Comparison of ENCODE assay signal across 8 cellular contexts in genomic region chr17:60390223-60390622, GRCh38. TPM values are rescaled to one million over a fixed set of nuclear protein-coding genes. Genes with fewer than 3 reads are reported as not detected.
DNase-seq lines count a peak whose midpoint lies in the region; ATAC-seq and TF ChIP-seq lines count a peak whose summit lies in the region.

No MANE protein-coding gene starts in this region.

- no peaks in the 10 kb centered on the region for H3K9me3 Mint-ChIP-seq in chondrocyte (ENCODE audit: low read depth)
- H3K9me3 Mint-ChIP-seq in naive thymus-derived CD4-positive, alpha-beta T cell, result peaks cover 0 to 1% (median 0%) of the 10 kb centered on the region in 11 donors

- peak overlapping the region; percentile 99; the same call in 1 of the 2 replicates for H3K27ac ChIP-seq in DND-41 (ENCODE audit: low read length)
- peak overlapping the region; percentile 92 for H3K27ac ChIP-seq in naive thymus-derived CD4-positive, alpha-beta T cell (ENCODE audit: low read depth, low read length)

- H3K27me3 Mint-ChIP-seq in chondrocyte (ENCODE audit: low read depth), result no peaks in the 10 kb centered on the region
- no peaks in the 10 kb centered on the region for H3K27me3 Mint-ChIP-seq in naive thymus-derived CD4-positive, alpha-beta T cell

- no peaks in the 10 kb centered on the region; the same call in 1 of the 2 replicates for H3K36me3 ChIP-seq in DND-41 (ENCODE audit: insufficient read depth, low read length)
- H3K36me3 ChIP-seq in naive thymus-derived CD4-positive, alpha-beta T cell (ENCODE audit: control insufficient read depth in 2 of 3, insufficient read depth in 3 of 3, low read length in 3 of 3), result peaks cover 0 to 6% (median 0%) of the 10 kb centered on the region in 3 experiments

- H4K20me1 ChIP-seq in DND-41 (ENCODE audit: insufficient read depth, low read length), result peaks cover 10% of the 10 kb centered on the region; the same call in 1 of the 2 replicates

- TF ChIP-seq CTCF in DND-41 (IDR thresholded peaks at IDR 0.05; ENCODE audit: borderline replicate concordance, extremely low read depth, low read length, poor library complexity, severe bottlenecking), result no peak
- TF ChIP-seq CTCF in chondrocyte (IDR thresholded peaks at IDR 0.05), result no peak

- H3K9ac ChIP-seq in DND-41 (ENCODE audit: low read depth, low read length), result peak overlapping the region; percentile 94

- intact Hi-C loops in naive thymus-derived CD4-positive, alpha-beta T cell (cut with micrococcal nuclease), result loop anchor here (2.0 to 10.0 kb wide), 5 partner anchors 35 to 1875 kb away; partner anchors contain the start of genes CLTC (in 1 of the 2), DHX40 (in 1 of the 2), MTMR4 (in 1 of the 2) and RNFT1 (in 1 of the 2)

- H2AFZ ChIP-seq in DND-41 (ENCODE audit: low read depth, low read length), result no peak overlapping the region

- H3K4me1 Mint-ChIP-seq in chondrocyte (ENCODE audit: low read depth), result peaks cover 54% of the 10 kb centered on the region
- H3K4me1 Mint-ChIP-seq in naive thymus-derived CD4-positive, alpha-beta T cell, result peaks cover 44 to 58% (median 52%) of the 10 kb centered on the region in 7 donors

- peak overlapping the region; percentile 85 for H3K4me3 Mint-ChIP-seq in chondrocyte (ENCODE audit: unreplicated experiment)
- H3K4me3 Mint-ChIP-seq in naive thymus-derived CD4-positive, alpha-beta T cell, result peak overlapping the region; percentile 44 to 99 (median 96)

- DNase-seq in DND-41, result no peak
- peak; percentile 68 for DNase-seq in MV-4-11 (lab: John Stamatoyannopoulos, UW)
- no peak for DNase-seq in chondrocyte (ENCODE audit: low spot score)
- no peak for DNase-seq in naive thymus-derived CD4-positive, alpha-beta T cell
- no peak for DNase-seq in cerebellum (ENCODE audit: low spot score)
- DNase-seq in ureter (ENCODE audit: low spot score), result no peak

- H3K9me3 ChIP-seq in DND-41 (ENCODE audit: insufficient read depth, low read length, severe bottlenecking), result no peaks in the 10 kb centered on the region
- H3K9me3 ChIP-seq in naive thymus-derived CD4-positive, alpha-beta T cell (ENCODE audit: control insufficient read depth in 2 of 3, low read length in 3 of 3), result no peaks in the 10 kb centered on the region

- peaks cover 56% of the 10 kb centered on the region for H3K4me1 ChIP-seq in DND-41 (ENCODE audit: insufficient read depth, low read length)
- peaks cover 8 to 18% of the 10 kb centered on the region in 2 donors for H3K4me1 ChIP-seq in naive thymus-derived CD4-positive, alpha-beta T cell (ENCODE audit: control insufficient read depth in 2 of 2, insufficient read depth in 2 of 2, low read length in 2 of 2)

- peak overlapping the region; percentile 92 for H3K4me2 ChIP-seq in DND-41 (ENCODE audit: insufficient read depth, low read length)

- H3K79me2 ChIP-seq in DND-41 (ENCODE audit: insufficient read depth, low read length), result peaks cover 64% of the 10 kb centered on the region

- no peaks in the 10 kb centered on the region for H3K27me3 ChIP-seq in DND-41 (ENCODE audit: insufficient read depth, low read length, poor library complexity)
- no peaks in the 10 kb centered on the region for H3K27me3 ChIP-seq in naive thymus-derived CD4-positive, alpha-beta T cell (ENCODE audit: control insufficient read depth in 2 of 2, insufficient read depth in 2 of 2, low read length in 2 of 2)

- H3K27ac Mint-ChIP-seq in chondrocyte (ENCODE audit: unreplicated experiment), result peak overlapping the region; percentile 99
- peak overlapping the region in 8 of 9 donors; percentile 19 to 98 (median 82) for H3K27ac Mint-ChIP-seq in naive thymus-derived CD4-positive, alpha-beta T cell

- ATAC-seq in DND-41 (ENCODE audit: insufficient read depth, low read depth), result no peak
- no peak for ATAC-seq in naive thymus-derived CD4-positive, alpha-beta T cell
- ATAC-seq in HG02759 (IDR thresholded peaks at IDR 0.05; ENCODE audit: unreplicated experiment), result no peak
- ATAC-seq in HG03378 (IDR thresholded peaks at IDR 0.05; ENCODE audit: unreplicated experiment), result no peak

- CTCF ChIA-PET in naive thymus-derived CD4-positive, alpha-beta T cell (lab: Charles Lee), result no interaction called here

- H3K36me3 Mint-ChIP-seq in chondrocyte (ENCODE audit: low read depth), result no peaks in the 10 kb centered on the region
- H3K36me3 Mint-ChIP-seq in naive thymus-derived CD4-positive, alpha-beta T cell, result peaks cover 0 to 4% (median 0%) of the 10 kb centered on the region in 5 donors

- H3K4me3 ChIP-seq in DND-41 (ENCODE audit: low read depth in 1 of 2, low read length in 2 of 2), result peak overlapping the region; percentile 82 to 84; a peak in 3 of 4 replicates
- no peak overlapping the region for H3K4me3 ChIP-seq in naive thymus-derived CD4-positive, alpha-beta T cell (ENCODE audit: low read length)

- POLR2A ChIA-PET in naive thymus-derived CD4-positive, alpha-beta T cell (lab: Charles Lee), result interaction anchor here (1.0 kb wide), 1 partner anchor 31 kb away, joined by 3 read pairs; no protein-coding TSS in a partner anchor

RNA-seq across cellular contexts. Expression of gene USP32, which starts 1.7 kb away (rescaled TPM):
- total RNA-seq in chondrocyte (35.2 to 42.2 TPM (median 41.1 TPM) in 3 replicates), cerebellum (78.8 TPM), ureter (38.8 TPM)
- 10 to 100 TPM; 31.6 to 58.1 (median 35.4) TPM for total RNA-seq in naive thymus-derived CD4-positive, alpha-beta T cell
- 1 to 10 TPM; 6.6 to 8.9 TPM for polyA plus RNA-seq in naive thymus-derived CD4-positive, alpha-beta T cell

RNA-seq across cellular contexts. Expression of gene CHCT1, which starts 32.1 kb away (rescaled TPM):
- total RNA-seq in chondrocyte (not detected in 3 replicates), cerebellum (not detected), ureter (not detected)
- not detected for total RNA-seq in naive thymus-derived CD4-positive, alpha-beta T cell
- polyA plus RNA-seq in naive thymus-derived CD4-positive, alpha-beta T cell, result not detected
